In genomic region chr16:1102921-1103648, GRCh38 we compare ENCODE assay signal across 9 cellular contexts. TPM values are rescaled to one million over a fixed set of nuclear protein-coding genes. Genes with fewer than 3 reads are reported as not detected.
A peak's percentile ranks its signal among the peaks of the same experiment; 100 is the strongest.
DNase-seq lines count a peak whose midpoint lies in the region; TF ChIP-seq lines count a peak whose summit lies in the region.
"Had no signal": no experiment of that assay in that cellular context is flagged by ENCODE, and none has a peak within 500 bp of the region (broad histone marks: within the 10 kb centered on the region; RNA-seq: fewer than 3 reads in every experiment).

No MANE protein-coding gene starts in this region.

- H3K4me3 ChIP-seq in liver (ENCODE audit: low read depth in 1 of 3, low read length in 3 of 3) = no peak overlapping the region

- no peak overlapping the region for H3K27ac ChIP-seq in liver (ENCODE audit: low read depth in 1 of 2, low read length in 2 of 2)

- H3K4me1 ChIP-seq in liver (ENCODE audit: control insufficient read depth in 4 of 4, insufficient read depth in 4 of 4, low read length in 3 of 4) = peaks cover 0 to 5% (median under 1%) of the 10 kb centered on the region in 4 donors

- peaks cover 0 to 6% (median 1%) of the 10 kb centered on the region in 4 donors for H3K27me3 ChIP-seq in liver (ENCODE audit: control insufficient read depth in 4 of 4, insufficient read depth in 4 of 4, low read length in 3 of 4)

- peak in 1 of 2 donors; percentile 72 for TF ChIP-seq RAD21 in liver (IDR thresholded peaks at IDR 0.05)

- H3K9me3 ChIP-seq in liver (ENCODE audit: control insufficient read depth in 4 of 4, low read length in 3 of 4) = no peaks in the 10 kb centered on the region

- 7% methylated on average over 61 of the region's 61 CpGs for WGBS in liver

- DNase-seq in COLO829 (ENCODE audit: low spot score) = peak; percentile 61
- peak; percentile 85 for DNase-seq in HuH-7.5 (ENCODE audit: low spot score)
- DNase-seq in activated CD4-positive, CD25-positive, alpha-beta regulatory T cell treated with anti-CD3 and anti-CD28 coated beads, Interleukin-2, amount 50 U/mL, for 16 hours (ENCODE audit: low read depth, low spot score) = peak; percentile 39
- DNase-seq in central memory CD4-positive, alpha-beta T cell = peak; percentile 49
- DNase-seq in stimulated activated CD4-positive, alpha-beta T cell treated with anti-CD3 and anti-CD28 coated beads, TNF-alpha, amount 100 ng/mL, for 4 hours (ENCODE audit: low read depth in 3 of 3) = peak; percentile 45 to 62 (median 45)
- DNase-seq in NCI-H2081 treated with DMSO at 0.1 percent for 48 hours (lab: John Stamatoyannopoulos, UW) = no peak
- DNase-seq in GF-D8 (lab: John Stamatoyannopoulos, UW) = no peak

- H3K36me3 ChIP-seq in liver (ENCODE audit: control insufficient read depth in 4 of 4, insufficient read depth in 3 of 4, low read depth in 1 of 4, low read length in 3 of 4) = no peaks in the 10 kb centered on the region

- TF ChIP-seq CTCF in liver (IDR thresholded peaks at IDR 0.05; ENCODE audit: low read depth, low read length, missing input control) = peak; percentile 75

- no peak overlapping the region for H3K9ac ChIP-seq in liver (ENCODE audit: low read depth in 1 of 2, low read length in 2 of 2)

TF ChIP-seq in liver, 16 proteins besides CTCF, POLR2A, EP300 and RAD21:
- TF ChIP-seq, protein P1, sequence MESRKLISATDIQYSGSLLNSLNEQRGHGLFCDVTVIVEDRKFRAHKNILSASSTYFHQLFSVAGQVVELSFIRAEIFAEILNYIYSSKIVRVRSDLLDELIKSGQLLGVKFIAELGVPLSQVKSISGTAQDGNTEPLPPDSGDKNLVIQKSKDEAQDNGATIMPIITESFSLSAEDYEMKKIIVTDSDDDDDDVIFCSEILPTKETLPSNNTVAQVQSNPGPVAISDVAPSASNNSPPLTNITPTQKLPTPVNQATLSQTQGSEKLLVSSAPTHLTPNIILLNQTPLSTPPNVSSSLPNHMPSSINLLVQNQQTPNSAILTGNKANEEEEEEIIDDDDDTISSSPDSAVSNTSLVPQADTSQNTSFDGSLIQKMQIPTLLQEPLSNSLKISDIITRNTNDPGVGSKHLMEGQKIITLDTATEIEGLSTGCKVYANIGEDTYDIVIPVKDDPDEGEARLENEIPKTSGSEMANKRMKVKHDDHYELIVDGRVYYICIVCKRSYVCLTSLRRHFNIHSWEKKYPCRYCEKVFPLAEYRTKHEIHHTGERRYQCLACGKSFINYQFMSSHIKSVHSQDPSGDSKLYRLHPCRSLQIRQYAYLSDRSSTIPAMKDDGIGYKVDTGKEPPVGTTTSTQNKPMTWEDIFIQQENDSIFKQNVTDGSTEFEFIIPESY (IDR thresholded peaks at IDR 0.05) = no peak
- TF ChIP-seq NR2F2 (IDR thresholded peaks at IDR 0.05) = no peak
- TF ChIP-seq FOXA2 (IDR thresholded peaks at IDR 0.05) = no peak
- no peak for TF ChIP-seq JUND (IDR thresholded peaks at IDR 0.05)
- TF ChIP-seq FOXA1 (IDR thresholded peaks at IDR 0.05) = no peak
- no peak for TF ChIP-seq TAF1 (conservative IDR thresholded peaks at IDR 0.05)
- no peak for TF ChIP-seq GABPA (IDR thresholded peaks at IDR 0.05 in 1 of 2, conservative IDR thresholded peaks at IDR 0.05 in 1 of 2)
- TF ChIP-seq ATF3 (IDR thresholded peaks at IDR 0.05) = no peak
- TF ChIP-seq, protein P2, sequence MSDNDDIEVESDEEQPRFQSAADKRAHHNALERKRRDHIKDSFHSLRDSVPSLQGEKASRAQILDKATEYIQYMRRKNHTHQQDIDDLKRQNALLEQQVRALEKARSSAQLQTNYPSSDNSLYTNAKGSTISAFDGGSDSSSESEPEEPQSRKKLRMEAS (IDR thresholded peaks at IDR 0.05) = no peak
- TF ChIP-seq EGR1 (IDR thresholded peaks at IDR 0.05; ENCODE audit: low read depth in 2 of 2) = no peak
- TF ChIP-seq HNF4A (conservative IDR thresholded peaks at IDR 0.05) = no peak
- TF ChIP-seq SP1 (IDR thresholded peaks at IDR 0.05) = no peak
- no peak for TF ChIP-seq RXRA (IDR thresholded peaks at IDR 0.05)
- no peak for TF ChIP-seq YY1 (IDR thresholded peaks at IDR 0.05)
- TF ChIP-seq HNF4G (IDR thresholded peaks at IDR 0.05) = no peak
- TF ChIP-seq, protein P3, sequence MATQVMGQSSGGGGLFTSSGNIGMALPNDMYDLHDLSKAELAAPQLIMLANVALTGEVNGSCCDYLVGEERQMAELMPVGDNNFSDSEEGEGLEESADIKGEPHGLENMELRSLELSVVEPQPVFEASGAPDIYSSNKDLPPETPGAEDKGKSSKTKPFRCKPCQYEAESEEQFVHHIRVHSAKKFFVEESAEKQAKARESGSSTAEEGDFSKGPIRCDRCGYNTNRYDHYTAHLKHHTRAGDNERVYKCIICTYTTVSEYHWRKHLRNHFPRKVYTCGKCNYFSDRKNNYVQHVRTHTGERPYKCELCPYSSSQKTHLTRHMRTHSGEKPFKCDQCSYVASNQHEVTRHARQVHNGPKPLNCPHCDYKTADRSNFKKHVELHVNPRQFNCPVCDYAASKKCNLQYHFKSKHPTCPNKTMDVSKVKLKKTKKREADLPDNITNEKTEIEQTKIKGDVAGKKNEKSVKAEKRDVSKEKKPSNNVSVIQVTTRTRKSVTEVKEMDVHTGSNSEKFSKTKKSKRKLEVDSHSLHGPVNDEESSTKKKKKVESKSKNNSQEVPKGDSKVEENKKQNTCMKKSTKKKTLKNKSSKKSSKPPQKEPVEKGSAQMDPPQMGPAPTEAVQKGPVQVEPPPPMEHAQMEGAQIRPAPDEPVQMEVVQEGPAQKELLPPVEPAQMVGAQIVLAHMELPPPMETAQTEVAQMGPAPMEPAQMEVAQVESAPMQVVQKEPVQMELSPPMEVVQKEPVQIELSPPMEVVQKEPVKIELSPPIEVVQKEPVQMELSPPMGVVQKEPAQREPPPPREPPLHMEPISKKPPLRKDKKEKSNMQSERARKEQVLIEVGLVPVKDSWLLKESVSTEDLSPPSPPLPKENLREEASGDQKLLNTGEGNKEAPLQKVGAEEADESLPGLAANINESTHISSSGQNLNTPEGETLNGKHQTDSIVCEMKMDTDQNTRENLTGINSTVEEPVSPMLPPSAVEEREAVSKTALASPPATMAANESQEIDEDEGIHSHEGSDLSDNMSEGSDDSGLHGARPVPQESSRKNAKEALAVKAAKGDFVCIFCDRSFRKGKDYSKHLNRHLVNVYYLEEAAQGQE (IDR thresholded peaks at IDR 0.05) = no peak

RNA-seq across cellular contexts. Expression of gene C1QTNF8, which starts 7.0 kb away (rescaled TPM):
- not detected for total RNA-seq in liver
- not detected for polyA plus RNA-seq in liver
- total RNA-seq: M059J had no signal

RNA-seq across cellular contexts. Expression of gene SSTR5, which starts 30.5 kb away (rescaled TPM):
- total RNA-seq in liver = not detected
- polyA plus RNA-seq in liver = not detected
- total RNA-seq: M059J had no signal

RNA-seq across cellular contexts. Expression of gene CACNA1H, which starts 49.8 kb away (rescaled TPM):
- total RNA-seq in liver = 1 to 10 TPM; 4.2 to 8.5 TPM
- polyA plus RNA-seq in liver = 1 to 10 TPM in 1 of 2 donors, under 1 TPM in 1; 0.21 to 7.9 TPM

Comparison
In these comparisons a context has a peak if more than half of its experiments do, and no peak if none do; other contexts are left out.
1. DNase-seq: peak in COLO829 (single experiment), HuH-7.5 (single experiment), activated CD4-positive, CD25-positive, alpha-beta regulatory T cell treated with anti-CD3 and anti-CD28 coated beads, Interleukin-2, amount 50 U/mL, for 16 hours (single experiment), central memory CD4-positive, alpha-beta T cell (single experiment) and stimulated activated CD4-positive, alpha-beta T cell treated with anti-CD3 and anti-CD28 coated beads, TNF-alpha, amount 100 ng/mL, for 4 hours (3 of 3); none in NCI-H2081 treated with DMSO at 0.1 percent for 48 hours (single experiment) and GF-D8 (single experiment).